24 cellular contexts compared by ENCODE assay signal in genomic region chr3:126963261-126964190, GRCh38.
"Had no signal": no experiment of that assay in that cellular context is flagged by ENCODE, and none has a peak within 500 bp of the region (broad histone marks: within the 10 kb centered on the region; RNA-seq: fewer than 3 reads in every experiment).

No MANE protein-coding gene starts in this region.

- H3K27me3 Mint-ChIP-seq: activated CD4-positive, alpha-beta T cell treated with anti-CD3 and anti-CD28 coated beads for 36 hours; stimulated activated naive CD8-positive, alpha-beta T cell treated with anti-CD3 and anti-CD28 coated beads, Interleukin-15, amount 100 ng/mL, for 72 hours had no signal

- H3K9me3 ChIP-seq: mucosa of descending colon, tibial artery, uterus had no signal

- H3K36me3 ChIP-seq: cardiac muscle cell, tibial artery, uterus had no signal

- H3K4me1 ChIP-seq: uterus had no signal

- H3K4me1 Mint-ChIP-seq: activated CD4-positive, alpha-beta T cell treated with anti-CD3 and anti-CD28 coated beads for 36 hours; stimulated activated naive CD8-positive, alpha-beta T cell treated with anti-CD3 and anti-CD28 coated beads, Interleukin-15, amount 100 ng/mL, for 72 hours had no signal

- H3K27ac ChIP-seq: cardiac muscle cell, tibial artery, uterus had no signal

- FAIRE-seq: endometrium, kidney had no signal

- H3K9me3 Mint-ChIP-seq: activated B cell treated with CpG ODN at 0.5 μM for 24 hours; activated naive CD4-positive, alpha-beta T cell treated with anti-CD3 and anti-CD28 coated beads for 36 hours; activated naive CD8-positive, alpha-beta T cell treated with anti-CD3 and anti-CD28 coated beads, Interleukin-2, amount 10 ng/mL, durations not matched to agents 7 days and 5 days; activated T-cell treated with anti-CD3 and anti-CD28 coated beads, Interleukin-2, amount 50 U/mL, for 72 hours; nephron progenitor cell; stimulated activated naive CD8-positive, alpha-beta T cell treated with anti-CD3 and anti-CD28 coated beads, Interleukin-15, amount 100 ng/mL, for 72 hours; T-helper 1 cell treated with Interleukin-12 subunit alpha and Interleukin-12 subunit beta and Interleukin-4 antibody, amounts not matched to agents 30 μg/mL and 1 μg/mL, for 36 hours had no signal

- H3K36me3 Mint-ChIP-seq: activated naive CD8-positive, alpha-beta T cell treated with anti-CD3 and anti-CD28 coated beads, Interleukin-2, amount 10 ng/mL, durations not matched to agents 7 days and 5 days had no signal

- H3K27me3 ChIP-seq: cardiac muscle cell, tibial artery, uterus had no signal

- H3K4me3 ChIP-seq: cardiac muscle cell, mucosa of descending colon, tibial artery, uterus had no signal

- H3K27ac Mint-ChIP-seq: activated B cell treated with CpG ODN at 0.5 μM for 24 hours; activated CD4-positive, alpha-beta T cell treated with anti-CD3 and anti-CD28 coated beads for 36 hours; activated naive CD4-positive, alpha-beta T cell treated with anti-CD3 and anti-CD28 coated beads for 36 hours; activated naive CD8-positive, alpha-beta T cell treated with anti-CD3 and anti-CD28 coated beads, Interleukin-2, amount 10 ng/mL, durations not matched to agents 7 days and 5 days; activated T-cell treated with anti-CD3 and anti-CD28 coated beads, Interleukin-2, amount 50 U/mL, for 72 hours; stimulated activated naive CD8-positive, alpha-beta T cell treated with anti-CD3 and anti-CD28 coated beads, Interleukin-15, amount 100 ng/mL, for 72 hours; T-helper 1 cell treated with Interleukin-12 subunit alpha and Interleukin-12 subunit beta and Interleukin-4 antibody, amounts not matched to agents 30 μg/mL and 1 μg/mL, for 36 hours had no signal

- DNase-seq: activated B cell treated with CpG ODN at 0.5 μM for 24 hours; activated CD4-positive, alpha-beta T cell treated with anti-CD3 and anti-CD28 coated beads for 36 hours; activated CD4-positive, alpha-beta T cell treated with anti-CD3 and anti-CD28 coated beads, Interleukin-2, amount 50 U/mL, for 4 hours; activated CD8-positive, alpha-beta memory T cell treated with anti-CD3 and anti-CD28 coated beads for 24 hours; activated effector memory CD4-positive, alpha-beta T cell treated with Interleukin-2 at 50 U/mL for 16 hours; activated naive CD4-positive, alpha-beta T cell treated with anti-CD3 and anti-CD28 coated beads for 36 hours; activated naive CD8-positive, alpha-beta T cell treated with anti-CD3 and anti-CD28 coated beads, Interleukin-2, amount 10 ng/mL, durations not matched to agents 7 days and 5 days; activated T-cell treated with anti-CD3 and anti-CD28 coated beads, Interleukin-2, amount 50 U/mL, for 72 hours; amygdala; effector CD4-positive, alpha-beta T cell; mesendoderm; nephron progenitor cell; nucleus accumbens; stimulated activated CD4-positive, alpha-beta T cell treated with anti-CD3 and anti-CD28 coated beads, Interleukin-12 subunit alpha, Interleukin-12 subunit beta, amount 100 ng/mL, for 4 hours; stimulated activated CD4-positive, alpha-beta T cell treated with anti-CD3 and anti-CD28 coated beads, Interleukin-4, amount 100 ng/mL, for 4 hours; stimulated activated naive CD8-positive, alpha-beta T cell treated with anti-CD3 and anti-CD28 coated beads, Interleukin-15, amount 100 ng/mL, for 72 hours; T1000; uterus had no signal

- H3K4me3 Mint-ChIP-seq: activated B cell treated with CpG ODN at 0.5 μM for 24 hours; activated CD4-positive, alpha-beta T cell treated with anti-CD3 and anti-CD28 coated beads for 36 hours; activated naive CD4-positive, alpha-beta T cell treated with anti-CD3 and anti-CD28 coated beads for 36 hours; activated naive CD8-positive, alpha-beta T cell treated with anti-CD3 and anti-CD28 coated beads, Interleukin-2, amount 10 ng/mL, durations not matched to agents 7 days and 5 days; activated T-cell treated with anti-CD3 and anti-CD28 coated beads, Interleukin-2, amount 50 U/mL, for 72 hours; stimulated activated naive CD8-positive, alpha-beta T cell treated with anti-CD3 and anti-CD28 coated beads, Interleukin-15, amount 100 ng/mL, for 72 hours; T-helper 1 cell treated with Interleukin-12 subunit alpha and Interleukin-12 subunit beta and Interleukin-4 antibody, amounts not matched to agents 30 μg/mL and 1 μg/mL, for 36 hours had no signal

- ATAC-seq: activated CD4-positive, alpha-beta T cell treated with anti-CD3 and anti-CD28 coated beads for 36 hours; activated T-cell treated with anti-CD3 and anti-CD28 coated beads, Interleukin-2, amount 50 U/mL, for 72 hours; mucosa of descending colon; stimulated activated naive CD8-positive, alpha-beta T cell treated with anti-CD3 and anti-CD28 coated beads, Interleukin-15, amount 100 ng/mL, for 72 hours had no signal
